1 cellular context compared by ENCODE assay signal in the genomic region with DNA sequence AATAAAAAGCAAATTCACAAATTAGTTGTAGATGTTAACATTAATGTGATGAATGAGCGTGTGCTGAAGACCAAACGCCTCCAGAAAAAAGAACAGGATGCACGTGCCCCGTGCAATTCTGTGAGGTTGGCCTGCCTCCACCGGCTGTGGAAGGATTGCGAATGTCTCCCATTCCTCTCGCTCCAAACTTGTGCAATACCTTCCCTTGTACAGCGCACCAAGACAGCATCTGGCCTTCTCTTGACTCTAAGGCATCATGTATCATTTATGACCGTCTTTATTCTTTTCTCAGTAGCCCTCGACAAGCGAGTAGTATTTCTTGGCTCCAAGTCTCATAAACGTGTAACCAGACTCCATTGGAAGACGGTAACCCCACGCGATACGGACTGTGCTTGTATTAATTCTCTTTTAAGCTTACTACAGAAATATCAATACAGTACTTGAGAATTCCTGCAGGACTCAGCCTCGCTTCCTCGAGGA.
A peak's percentile ranks its signal among the peaks of the same experiment; 100 is the strongest.
TF ChIP-seq lines count a peak whose summit lies in the region.

No MANE protein-coding gene starts in this region.

TF ChIP-seq in HepG2, 621 proteins besides CTCF, POLR2A, EP300 and RAD21 (continued from another document and continues in another):
- 0 out of 2 replicates have a peak, but pooled peaks have one; percentile 84 for TF ChIP-seq ZNF354B (CRISPR knock-in tag; IDR thresholded peaks at IDR 0.05)
- TF ChIP-seq, protein P1, sequence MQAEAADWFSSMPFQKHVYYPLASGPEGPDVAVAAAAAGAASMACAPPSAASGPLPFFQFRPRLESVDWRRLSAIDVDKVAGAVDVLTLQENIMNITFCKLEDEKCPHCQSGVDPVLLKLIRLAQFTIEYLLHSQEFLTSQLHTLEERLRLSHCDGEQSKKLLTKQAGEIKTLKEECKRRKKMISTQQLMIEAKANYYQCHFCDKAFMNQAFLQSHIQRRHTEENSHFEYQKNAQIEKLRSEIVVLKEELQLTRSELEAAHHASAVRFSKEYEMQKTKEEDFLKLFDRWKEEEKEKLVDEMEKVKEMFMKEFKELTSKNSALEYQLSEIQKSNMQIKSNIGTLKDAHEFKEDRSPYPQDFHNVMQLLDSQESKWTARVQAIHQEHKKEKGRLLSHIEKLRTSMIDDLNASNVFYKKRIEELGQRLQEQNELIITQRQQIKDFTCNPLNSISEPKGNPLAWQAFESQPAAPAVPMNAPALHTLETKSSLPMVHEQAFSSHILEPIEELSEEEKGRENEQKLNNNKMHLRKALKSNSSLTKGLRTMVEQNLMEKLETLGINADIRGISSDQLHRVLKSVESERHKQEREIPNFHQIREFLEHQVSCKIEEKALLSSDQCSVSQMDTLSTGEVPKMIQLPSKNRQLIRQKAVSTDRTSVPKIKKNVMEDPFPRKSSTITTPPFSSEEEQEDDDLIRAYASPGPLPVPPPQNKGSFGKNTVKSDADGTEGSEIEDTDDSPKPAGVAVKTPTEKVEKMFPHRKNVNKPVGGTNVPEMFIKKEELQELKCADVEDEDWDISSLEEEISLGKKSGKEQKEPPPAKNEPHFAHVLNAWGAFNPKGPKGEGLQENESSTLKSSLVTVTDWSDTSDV (CRISPR knock-in tag; IDR thresholded peaks at IDR 0.05): no peak
- no peak for TF ChIP-seq ZNF773 (CRISPR knock-in tag; IDR thresholded peaks at IDR 0.05; ENCODE audit: borderline replicate concordance)
- TF ChIP-seq ZNF530 (CRISPR knock-in tag; IDR thresholded peaks at IDR 0.05; ENCODE audit: low read depth): 0 out of 2 replicates have a peak, but pooled peaks have one; percentile 48
- no peak for TF ChIP-seq FOSL2 (CRISPR knock-in tag; IDR thresholded peaks at IDR 0.05)
- TF ChIP-seq MXI1 (IDR thresholded peaks at IDR 0.05; ENCODE audit: borderline replicate concordance, low read depth, low read length): no peak
- TF ChIP-seq, protein P2, sequence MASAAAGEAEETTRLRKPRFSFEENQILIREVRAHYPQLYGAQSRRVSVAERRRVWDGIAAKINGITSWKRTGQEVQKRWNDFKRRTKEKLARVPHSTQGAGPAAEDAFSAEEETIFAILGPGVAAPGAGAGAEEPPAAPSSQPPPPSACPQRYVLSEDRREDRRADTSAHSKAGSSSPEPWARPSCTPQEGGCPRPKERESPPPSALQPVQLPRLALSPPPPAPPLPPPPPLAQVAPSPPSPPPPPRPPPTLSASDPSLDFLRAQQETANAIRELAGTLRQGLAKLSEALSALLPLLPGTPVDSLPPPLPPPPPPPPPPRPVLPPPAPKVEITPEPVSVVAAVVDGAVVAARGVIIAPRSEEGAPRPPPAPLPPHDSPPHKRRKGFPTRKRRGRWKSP (CRISPR knock-in tag; IDR thresholded peaks at IDR 0.05): no peak
- no peak for TF ChIP-seq RORA (CRISPR knock-in tag; IDR thresholded peaks at IDR 0.05)
- TF ChIP-seq, protein P3, sequence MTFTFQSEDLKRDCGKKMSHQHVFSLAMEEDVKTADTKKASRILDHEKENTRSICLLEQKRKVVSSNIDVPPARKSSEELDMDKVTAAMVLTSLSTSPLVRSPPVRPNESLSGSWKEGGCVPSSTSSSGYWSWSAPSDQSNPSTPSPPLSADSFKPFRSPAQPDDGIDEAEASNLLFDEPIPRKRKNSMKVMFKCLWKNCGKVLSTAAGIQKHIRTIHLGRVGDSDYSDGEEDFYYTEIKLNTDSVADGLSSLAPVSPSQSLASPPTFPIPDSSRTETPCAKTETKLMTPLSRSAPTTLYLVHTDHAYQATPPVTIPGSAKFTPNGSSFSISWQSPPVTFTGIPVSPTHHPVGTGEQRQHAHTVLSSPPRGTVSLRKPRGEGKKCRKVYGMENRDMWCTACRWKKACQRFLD (CRISPR knock-in tag; IDR thresholded peaks at IDR 0.05; ENCODE audit: borderline replicate concordance): no peak
- no peak for TF ChIP-seq TEAD2 (CRISPR knock-in tag; IDR thresholded peaks at IDR 0.05)
- no peak for TF ChIP-seq CBX1 (IDR thresholded peaks at IDR 0.05; ENCODE audit: low read depth)
- TF ChIP-seq BHLHE40 (IDR thresholded peaks at IDR 0.05; ENCODE audit: low read length): peak; percentile 79
- no peak; the same call in 1 of the 2 replicates for TF ChIP-seq ZSCAN20 (CRISPR knock-in tag; IDR thresholded peaks at IDR 0.05; ENCODE audit: borderline replicate concordance)
- TF ChIP-seq RXRA (CRISPR knock-in tag; IDR thresholded peaks at IDR 0.05): no peak
- no peak for TF ChIP-seq PRDM4 (CRISPR knock-in tag; IDR thresholded peaks at IDR 0.05; ENCODE audit: borderline replicate concordance)
- TF ChIP-seq CCDC6 (CRISPR knock-in tag; IDR thresholded peaks at IDR 0.05): peak; percentile 87; the same call in 1 of the 2 replicates
- peak; percentile 83 for TF ChIP-seq CEBPB (IDR thresholded peaks at IDR 0.05; ENCODE audit: borderline replicate concordance, low read depth, low read length)
- TF ChIP-seq THYN1 (CRISPR knock-in tag; IDR thresholded peaks at IDR 0.05; ENCODE audit: borderline replicate concordance, low read depth): 0 out of 2 replicates have a peak, but pooled peaks have one; percentile 74
- no peak for TF ChIP-seq NFRKB (IDR thresholded peaks at IDR 0.05)
- TF ChIP-seq NFAT5 (CRISPR knock-in tag; IDR thresholded peaks at IDR 0.05): no peak
- no peak for TF ChIP-seq CBX2 (IDR thresholded peaks at IDR 0.05; ENCODE audit: low read depth, low read length)
- TF ChIP-seq CBX2 (CRISPR knock-in tag; IDR thresholded peaks at IDR 0.05; ENCODE audit: low read depth): no peak
- no peak for TF ChIP-seq ZNF407 (CRISPR knock-in tag; IDR thresholded peaks at IDR 0.05; ENCODE audit: not compliant biosample characterization)
- TF ChIP-seq ZNF746 (CRISPR knock-in tag; IDR thresholded peaks at IDR 0.05): no peak; the same call in 1 of the 2 replicates
- TF ChIP-seq JUND (CRISPR knock-in tag; IDR thresholded peaks at IDR 0.05): no peak
- no peak; the same call in 1 of the 2 replicates for TF ChIP-seq ZNF546 (CRISPR knock-in tag; conservative IDR thresholded peaks at IDR 0.05)
- no peak for TF ChIP-seq GZF1 (CRISPR knock-in tag; IDR thresholded peaks at IDR 0.05)
- TF ChIP-seq KDM3A (CRISPR knock-in tag; IDR thresholded peaks at IDR 0.05; ENCODE audit: low read depth): no peak
- no peak for TF ChIP-seq ZNF616 (CRISPR knock-in tag; IDR thresholded peaks at IDR 0.05; ENCODE audit: low read depth)
- TF ChIP-seq TBL1XR1 (IDR thresholded peaks at IDR 0.05; ENCODE audit: borderline replicate concordance, low read length, partially characterized antibody): no peak
- TF ChIP-seq ZNF891 (CRISPR knock-in tag; IDR thresholded peaks at IDR 0.05): no peak
- no peak; the same call in 1 of the 2 replicates for TF ChIP-seq BORCS8-MEF2B (CRISPR knock-in tag; IDR thresholded peaks at IDR 0.05)
- no peak for TF ChIP-seq ZNF20 (CRISPR knock-in tag; IDR thresholded peaks at IDR 0.05)
- TF ChIP-seq BRF2 (CRISPR knock-in tag; IDR thresholded peaks at IDR 0.05): 0 out of 2 replicates have a peak, but pooled peaks have one; percentile 26
- TF ChIP-seq ZNF724P (CRISPR knock-in tag; IDR thresholded peaks at IDR 0.05; ENCODE audit: borderline replicate concordance): peak; percentile 75; the same call in 1 of the 2 replicates
- TF ChIP-seq FOXM1 (CRISPR knock-in tag; IDR thresholded peaks at IDR 0.05): no peak
